In the genomic region with DNA sequence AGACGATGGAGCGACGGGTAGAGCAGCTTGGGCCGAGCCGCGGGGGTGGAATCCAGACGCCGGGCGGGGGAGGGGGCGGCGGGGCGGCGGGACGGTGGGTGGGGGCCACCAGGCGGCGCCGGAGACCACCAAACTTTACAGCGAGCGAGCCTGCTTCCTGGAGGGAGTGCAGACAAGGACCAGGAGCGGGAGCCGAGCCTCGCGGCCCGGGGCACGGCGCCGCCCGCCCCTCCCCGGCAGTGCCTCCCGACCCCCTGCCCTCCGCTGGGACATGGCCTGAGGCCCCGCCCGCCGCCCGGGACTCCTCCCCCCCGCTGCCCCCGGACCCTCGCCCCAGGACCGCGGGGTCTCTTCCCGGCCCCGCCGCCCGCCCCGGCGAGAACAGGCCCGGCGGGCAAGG, we compare ENCODE assay signal across 8 cellular contexts. TPM values are rescaled to one million over a fixed set of nuclear protein-coding genes. Genes with fewer than 3 reads are reported as not detected.
A peak's percentile ranks its signal among the peaks of the same experiment; 100 is the strongest.
DNase-seq lines count a peak whose midpoint lies in the region; ATAC-seq and TF ChIP-seq lines count a peak whose summit lies in the region.
"Not testable (repeated sequence)": the region's sequence is repeated elsewhere in the genome, so short reads cannot be mapped to it uniquely, and the experiment has no call there.

No MANE protein-coding gene starts in this region.

- H3K36me3 Mint-ChIP-seq in naive thymus-derived CD8-positive, alpha-beta T cell = peaks cover 0 to 35% (median 9%) of the 10 kb centered on the region in 3 donors

- H3K4me1 Mint-ChIP-seq in naive thymus-derived CD8-positive, alpha-beta T cell = peaks cover 30 to 59% (median 50%) of the 10 kb centered on the region in 4 donors

- peak overlapping the region; percentile 82 to 96 (median 89) for H3K4me3 Mint-ChIP-seq in naive thymus-derived CD8-positive, alpha-beta T cell

- 3% methylated on average over 11 of the region's 48 CpGs; no CpG with 5 or more reads in 1 of the 2 experiments for WGBS in GM23248 (ENCODE audit: low coverage in 1 of 2, low lambda C conversion rate in 2 of 2, missing lambda C conversion rate in 2 of 2), 2 experiments

- TF ChIP-seq CTCF in HL-60 (IDR thresholded peaks at IDR 0.05; ENCODE audit: insufficient read depth, low read length); fibroblast of pulmonary artery (IDR thresholded peaks at IDR 0.05; ENCODE audit: low read length, missing control alignments): not testable (repeated sequence)

- DNase-seq in Daoy (ENCODE audit: low read depth) (peak; percentile 29), GM23248 (peak; percentile 46), HL-60 (ENCODE audit: low read depth in 1 of 2, low spot score in 1 of 2) (peak in 1 of 2 experiments; percentile 41), T-helper 1 cell (peak in 4 of 5 donors; percentile 13 to 36 (median 30))
- peak; percentile 41 for DNase-seq in activated naive CD4-positive, alpha-beta T cell treated with Interleukin-2 at 50 U/mL for 16 hours
- not testable (repeated sequence) for DNase-seq in fibroblast of pulmonary artery (ENCODE audit: low read depth)
- DNase-seq in naive thymus-derived CD8-positive, alpha-beta T cell = peak in 9 of 10 donors; percentile 31 to 78 (median 42)
- DNase-seq in stimulated activated CD8-positive, alpha-beta memory T cell treated with anti-CD3 and anti-CD28 coated beads, Interleukin-7, amount 100 ng/mL, for 4 hours (ENCODE audit: low read depth in 2 of 2) = peak; percentile 6 to 30

- not testable (repeated sequence) for H3K9me2 ChIP-seq in GM23248 (ENCODE audit: insufficient read depth)

- in situ Hi-C loops in GM23248 (cut with MboI) = not testable (repeated sequence)

- peak overlapping the region; percentile 93 for H3K9ac ChIP-seq in GM23248

- peak overlapping the region in 9 of 10 donors; percentile 59 to 94 (median 93) for H3K27ac Mint-ChIP-seq in naive thymus-derived CD8-positive, alpha-beta T cell

- peaks cover 70% of the 10 kb centered on the region for H3K79me2 ChIP-seq in GM23248 (ENCODE audit: insufficient read depth)

- peaks cover 28% of the 10 kb centered on the region for H3F3A ChIP-seq in GM23248 (ENCODE audit: insufficient read depth)

- H3K4me3 ChIP-seq in GM23248 (peak overlapping the region; percentile 85), HL-60 (replicated peaks; ENCODE audit: insufficient read depth, low read length) (peak overlapping the region; percentile 52), fibroblast of pulmonary artery (replicated peaks; ENCODE audit: low read depth, low read length) (peak overlapping the region; percentile 68)

- not testable (repeated sequence) for H3K27me3 Mint-ChIP-seq in naive thymus-derived CD8-positive, alpha-beta T cell

- H3K9me3 ChIP-seq in GM23248 (ENCODE audit: low read depth) = not testable (repeated sequence)

- not testable (repeated sequence) for H3K9me3 Mint-ChIP-seq in naive thymus-derived CD8-positive, alpha-beta T cell

- peaks cover 26% of the 10 kb centered on the region for H3K36me3 ChIP-seq in GM23248 (ENCODE audit: low read depth)

- H3K27me3 ChIP-seq in GM23248 (replicated peaks; ENCODE audit: insufficient read depth); HL-60 (ENCODE audit: insufficient read depth, poor library complexity, severe bottlenecking): not testable (repeated sequence)

- peak overlapping the region; percentile 96 for H3K27ac ChIP-seq in GM23248
- H3K27ac ChIP-seq in HL-60 (replicated peaks) = not testable (repeated sequence)

- not testable (repeated sequence) for H3K4me2 ChIP-seq in GM23248 (ENCODE audit: unreplicated experiment)

- peak; percentile 13 to 24 for ATAC-seq in naive thymus-derived CD8-positive, alpha-beta T cell

- not testable (repeated sequence) for H4K20me1 ChIP-seq in GM23248 (ENCODE audit: insufficient read depth)

- POLR2A ChIA-PET in naive thymus-derived CD8-positive, alpha-beta T cell (lab: Charles Lee) = interaction anchor here (1.6 kb wide), 1 partner anchor 28 kb away, joined by 5 read pairs; a partner anchor contains a TSS

- not testable (repeated sequence) for H2AFZ ChIP-seq in GM23248

- H3K4me1 ChIP-seq in GM23248 (ENCODE audit: insufficient read depth) = peaks cover 21% of the 10 kb centered on the region

RNA-seq across cellular contexts. Expression of a gene that starts 0.4 kb away (rescaled TPM):
- total RNA-seq in Daoy (2014; rRNA removed; shearing (Covaris generic)) = 11.9 and 12.1 TPM in 2 replicates
- 19.0 and 20.9 TPM in 2 replicates for total RNA-seq in GM23248 (2014; rRNA removed; shearing (Covaris generic))
- polyA plus RNA-seq in GM23248 (2016; fragmentation: Nextera tagmentation; extraction: Ambion mirVana) = 13.2 TPM in 2 replicates
- total RNA-seq in naive thymus-derived CD8-positive, alpha-beta T cell = 10 to 100 TPM; 13.5 to 14.0 TPM
- 1 to 10 TPM; 2.6 to 7.0 (median 3.2) TPM for polyA plus RNA-seq in naive thymus-derived CD8-positive, alpha-beta T cell

RNA-seq across cellular contexts. Expression of a gene that starts 27.4 kb away (rescaled TPM):
- total RNA-seq in Daoy (2014; rRNA removed; shearing (Covaris generic)) = 19.1 and 33.3 TPM in 2 replicates
- total RNA-seq in GM23248 (2014; rRNA removed; shearing (Covaris generic)) = 12.8 and 17.2 TPM in 2 replicates
- 36.0 and 41.7 TPM in 2 replicates for polyA plus RNA-seq in GM23248 (2016; fragmentation: Nextera tagmentation; extraction: Ambion mirVana)
- 10 to 100 TPM; 28.1 to 29.6 TPM for total RNA-seq in naive thymus-derived CD8-positive, alpha-beta T cell
- 10 to 100 TPM; 27.0 to 42.3 (median 34.4) TPM for polyA plus RNA-seq in naive thymus-derived CD8-positive, alpha-beta T cell
